1 cellular context compared by ENCODE assay signal in the genomic region with DNA sequence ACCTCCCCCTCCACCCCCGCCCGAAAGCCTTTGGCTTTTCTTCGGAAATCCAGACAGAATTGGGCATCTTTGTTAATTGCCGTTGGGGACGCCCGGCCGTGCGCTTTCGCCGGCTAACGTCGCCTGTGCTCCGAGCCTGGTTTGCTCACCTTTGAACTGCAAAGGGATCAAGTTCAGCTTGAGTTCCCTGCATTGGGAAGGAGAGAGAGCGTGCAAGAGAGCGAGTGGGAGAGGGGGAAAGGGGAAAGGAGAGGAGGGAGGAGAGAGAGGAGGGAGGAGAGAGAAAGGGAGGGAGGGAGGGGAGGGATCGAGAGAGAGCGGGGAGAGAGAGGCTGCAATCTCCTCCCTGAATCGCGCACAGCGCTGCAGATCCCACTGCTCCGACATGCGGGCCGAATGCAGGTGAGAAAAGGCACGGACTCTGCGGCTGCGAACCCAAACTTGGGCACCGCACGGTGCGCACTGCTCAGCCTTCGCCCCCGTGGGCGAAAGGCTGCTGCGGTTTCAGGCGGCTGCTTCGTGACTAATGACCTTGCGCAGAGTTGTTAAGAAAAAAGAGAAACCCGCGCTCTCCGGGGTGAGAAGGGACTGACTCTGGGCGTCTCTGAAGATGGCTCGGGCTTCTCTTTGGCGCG.
TF ChIP-seq lines count a peak whose summit lies in the region.

A gene with protein sequence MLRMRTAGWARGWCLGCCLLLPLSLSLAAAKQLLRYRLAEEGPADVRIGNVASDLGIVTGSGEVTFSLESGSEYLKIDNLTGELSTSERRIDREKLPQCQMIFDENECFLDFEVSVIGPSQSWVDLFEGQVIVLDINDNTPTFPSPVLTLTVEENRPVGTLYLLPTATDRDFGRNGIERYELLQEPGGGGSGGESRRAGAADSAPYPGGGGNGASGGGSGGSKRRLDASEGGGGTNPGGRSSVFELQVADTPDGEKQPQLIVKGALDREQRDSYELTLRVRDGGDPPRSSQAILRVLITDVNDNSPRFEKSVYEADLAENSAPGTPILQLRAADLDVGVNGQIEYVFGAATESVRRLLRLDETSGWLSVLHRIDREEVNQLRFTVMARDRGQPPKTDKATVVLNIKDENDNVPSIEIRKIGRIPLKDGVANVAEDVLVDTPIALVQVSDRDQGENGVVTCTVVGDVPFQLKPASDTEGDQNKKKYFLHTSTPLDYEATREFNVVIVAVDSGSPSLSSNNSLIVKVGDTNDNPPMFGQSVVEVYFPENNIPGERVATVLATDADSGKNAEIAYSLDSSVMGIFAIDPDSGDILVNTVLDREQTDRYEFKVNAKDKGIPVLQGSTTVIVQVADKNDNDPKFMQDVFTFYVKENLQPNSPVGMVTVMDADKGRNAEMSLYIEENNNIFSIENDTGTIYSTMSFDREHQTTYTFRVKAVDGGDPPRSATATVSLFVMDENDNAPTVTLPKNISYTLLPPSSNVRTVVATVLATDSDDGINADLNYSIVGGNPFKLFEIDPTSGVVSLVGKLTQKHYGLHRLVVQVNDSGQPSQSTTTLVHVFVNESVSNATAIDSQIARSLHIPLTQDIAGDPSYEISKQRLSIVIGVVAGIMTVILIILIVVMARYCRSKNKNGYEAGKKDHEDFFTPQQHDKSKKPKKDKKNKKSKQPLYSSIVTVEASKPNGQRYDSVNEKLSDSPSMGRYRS (N-terminal part only) (plus strand): TSS at position 349 of the 635 bp plus-strand sequence. CDS start 1,054 bp downstream, outside the sequence.

TF ChIP-seq in HCT116, 20 proteins besides CTCF, POLR2A, EP300 and RAD21 (continued from another document):
- TF ChIP-seq, protein P1, sequence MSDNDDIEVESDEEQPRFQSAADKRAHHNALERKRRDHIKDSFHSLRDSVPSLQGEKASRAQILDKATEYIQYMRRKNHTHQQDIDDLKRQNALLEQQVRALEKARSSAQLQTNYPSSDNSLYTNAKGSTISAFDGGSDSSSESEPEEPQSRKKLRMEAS (IDR thresholded peaks at IDR 0.05) = no peak
- no peak for TF ChIP-seq JUND (IDR thresholded peaks at IDR 0.05)
- no peak for TF ChIP-seq SRF (IDR thresholded peaks at IDR 0.05; ENCODE audit: low read depth)
- TF ChIP-seq CEBPB (IDR thresholded peaks at IDR 0.05; ENCODE audit: low read depth) = no peak
- TF ChIP-seq, protein P2, sequence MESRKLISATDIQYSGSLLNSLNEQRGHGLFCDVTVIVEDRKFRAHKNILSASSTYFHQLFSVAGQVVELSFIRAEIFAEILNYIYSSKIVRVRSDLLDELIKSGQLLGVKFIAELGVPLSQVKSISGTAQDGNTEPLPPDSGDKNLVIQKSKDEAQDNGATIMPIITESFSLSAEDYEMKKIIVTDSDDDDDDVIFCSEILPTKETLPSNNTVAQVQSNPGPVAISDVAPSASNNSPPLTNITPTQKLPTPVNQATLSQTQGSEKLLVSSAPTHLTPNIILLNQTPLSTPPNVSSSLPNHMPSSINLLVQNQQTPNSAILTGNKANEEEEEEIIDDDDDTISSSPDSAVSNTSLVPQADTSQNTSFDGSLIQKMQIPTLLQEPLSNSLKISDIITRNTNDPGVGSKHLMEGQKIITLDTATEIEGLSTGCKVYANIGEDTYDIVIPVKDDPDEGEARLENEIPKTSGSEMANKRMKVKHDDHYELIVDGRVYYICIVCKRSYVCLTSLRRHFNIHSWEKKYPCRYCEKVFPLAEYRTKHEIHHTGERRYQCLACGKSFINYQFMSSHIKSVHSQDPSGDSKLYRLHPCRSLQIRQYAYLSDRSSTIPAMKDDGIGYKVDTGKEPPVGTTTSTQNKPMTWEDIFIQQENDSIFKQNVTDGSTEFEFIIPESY (IDR thresholded peaks at IDR 0.05; ENCODE audit: extremely low read depth, insufficient replicate concordance, low read length) = no peak
- no peak for TF ChIP-seq ZNF274 (IDR thresholded peaks at IDR 0.05; ENCODE audit: low read depth, low read length)
- TF ChIP-seq FOSL1 (IDR thresholded peaks at IDR 0.05; ENCODE audit: low read depth) = no peak
- TF ChIP-seq ELF1 (IDR thresholded peaks at IDR 0.05; ENCODE audit: borderline replicate concordance, low read depth) = no peak
- no peak for TF ChIP-seq EZH2 (IDR thresholded peaks at IDR 0.05)
- TF ChIP-seq EZH2phosphoT487 (IDR thresholded peaks at IDR 0.05; ENCODE audit: borderline replicate concordance) = no peak
- TF ChIP-seq, protein P3, sequence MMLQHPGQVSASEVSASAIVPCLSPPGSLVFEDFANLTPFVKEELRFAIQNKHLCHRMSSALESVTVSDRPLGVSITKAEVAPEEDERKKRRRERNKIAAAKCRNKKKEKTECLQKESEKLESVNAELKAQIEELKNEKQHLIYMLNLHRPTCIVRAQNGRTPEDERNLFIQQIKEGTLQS (IDR thresholded peaks at IDR 0.05) = no peak
- no peak for TF ChIP-seq CBX3 (IDR thresholded peaks at IDR 0.05; ENCODE audit: low read depth)
